ENCODE assay signal across 26 cellular contexts in the genomic region with DNA sequence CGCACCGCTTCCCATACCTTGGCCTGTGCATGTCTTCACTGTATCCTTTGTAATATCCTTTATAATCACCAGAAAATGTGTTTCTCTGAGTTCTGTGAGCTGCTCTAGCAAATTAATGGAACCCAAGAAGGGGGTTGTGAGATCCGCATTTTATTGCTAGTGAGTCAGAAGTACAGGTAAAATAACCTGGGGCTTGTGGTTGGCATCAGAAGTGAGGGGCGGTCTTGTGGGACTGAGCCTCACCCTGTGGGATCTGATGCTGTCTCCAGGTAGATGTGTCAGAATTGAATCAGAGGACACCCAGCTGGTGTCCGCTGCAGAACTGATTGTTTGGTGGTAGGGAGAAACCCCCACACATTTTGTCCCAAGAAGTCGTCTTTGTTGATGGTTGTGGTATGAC.
"Had no signal": no experiment of that assay in that cellular context is flagged by ENCODE, and none has a peak within 500 bp of the region (broad histone marks: within the 10 kb centered on the region; RNA-seq: fewer than 3 reads in every experiment).

No MANE protein-coding gene starts in this region.

- H3K79me2 ChIP-seq: hepatocyte had no signal

- H2AFZ ChIP-seq: hepatocyte had no signal

- H3K27ac ChIP-seq: hepatocyte, left lung, lower lobe of right lung, ovary, tibial nerve, uterus had no signal

- H3K4me1 ChIP-seq: left lung, uterus had no signal

- H3K4me3 ChIP-seq: hepatocyte, left lung, lower lobe of right lung, mucosa of descending colon, ovary, skin epidermis, tibial nerve, uterus had no signal

- H3K27me3 ChIP-seq: hepatocyte, left lung, ovary, tibial nerve, uterus had no signal

- H3K4me1 Mint-ChIP-seq: stimulated activated effector memory CD8-positive, alpha-beta T cell treated with anti-CD3 and anti-CD28 coated beads, Interleukin-12 subunit alpha, Interleukin-12 subunit beta, amount 100 ng/mL, for 72 hours; stimulated activated naive CD8-positive, alpha-beta T cell treated with anti-CD3 and anti-CD28 coated beads, Interleukin-15, amount 100 ng/mL, for 72 hours had no signal

- H3K36me3 Mint-ChIP-seq: stimulated activated effector memory CD8-positive, alpha-beta T cell treated with anti-CD3 and anti-CD28 coated beads, Interleukin-12 subunit alpha, Interleukin-12 subunit beta, amount 100 ng/mL, for 72 hours had no signal

- H3K27me3 Mint-ChIP-seq: naive thymus-derived CD4-positive, alpha-beta T cell; natural killer cell treated with Interleukin-12 subunit alpha and Interleukin-12 subunit beta and Interleukin-15 and Interleukin-18, amount 100 ng/mL, for 72 hours; progenitor cell of endocrine pancreas; stimulated activated naive CD8-positive, alpha-beta T cell treated with anti-CD3 and anti-CD28 coated beads, Interleukin-15, amount 100 ng/mL, for 72 hours; type B pancreatic cell had no signal

- H3K9me3 Mint-ChIP-seq: natural killer cell treated with Interleukin-12 subunit alpha and Interleukin-12 subunit beta and Interleukin-15 and Interleukin-18, amount 100 ng/mL, for 72 hours; stimulated activated effector memory CD8-positive, alpha-beta T cell treated with anti-CD3 and anti-CD28 coated beads, Interleukin-12 subunit alpha, Interleukin-12 subunit beta, amount 100 ng/mL, for 72 hours; stimulated activated naive CD8-positive, alpha-beta T cell treated with anti-CD3 and anti-CD28 coated beads, Interleukin-15, amount 100 ng/mL, for 72 hours had no signal

- DNase-seq: kidney; left colon; left lung; lower lobe of right lung; mesendoderm; midbrain; mucosa of descending colon; naive thymus-derived CD4-positive, alpha-beta T cell; ovary; right cardiac atrium; stimulated activated CD4-positive, alpha-beta T cell treated with anti-CD3 and anti-CD28 coated beads, Interleukin-12 subunit alpha, Interleukin-12 subunit beta, amount 100 ng/mL, for 4 hours; stimulated activated CD4-positive, alpha-beta T cell treated with anti-CD3 and anti-CD28 coated beads, Interleukin-15, amount 100 ng/mL, for 24 hours; stimulated activated CD4-positive, alpha-beta T cell treated with anti-CD3 and anti-CD28 coated beads, Interleukin-2, amount 100 ng/mL, for 24 hours; stimulated activated CD4-positive, alpha-beta T cell treated with anti-CD3 and anti-CD28 coated beads, Interleukin-4, amount 100 ng/mL, for 1 hour; stimulated activated naive CD4-positive, alpha-beta T cell treated with Interleukin-2 at 50 U/mL for 16 hours; stimulated activated naive CD8-positive, alpha-beta T cell treated with anti-CD3 and anti-CD28 coated beads, Interleukin-15, amount 100 ng/mL, for 72 hours; substantia nigra; uterus had no signal

- H3K4me3 Mint-ChIP-seq: naive thymus-derived CD4-positive, alpha-beta T cell; natural killer cell treated with Interleukin-12 subunit alpha and Interleukin-12 subunit beta and Interleukin-15 and Interleukin-18, amount 100 ng/mL, for 72 hours; stimulated activated effector memory CD8-positive, alpha-beta T cell treated with anti-CD3 and anti-CD28 coated beads, Interleukin-12 subunit alpha, Interleukin-12 subunit beta, amount 100 ng/mL, for 72 hours; stimulated activated naive CD8-positive, alpha-beta T cell treated with anti-CD3 and anti-CD28 coated beads, Interleukin-15, amount 100 ng/mL, for 72 hours; type B pancreatic cell had no signal

- ATAC-seq: left colon; left lung; lower lobe of right lung; mucosa of descending colon; naive thymus-derived CD4-positive, alpha-beta T cell; natural killer cell treated with Interleukin-12 subunit alpha and Interleukin-12 subunit beta and Interleukin-15 and Interleukin-18, amount 100 ng/mL, for 72 hours; right cardiac atrium; sciatic nerve; stimulated activated effector memory CD8-positive, alpha-beta T cell treated with anti-CD3 and anti-CD28 coated beads, Interleukin-12 subunit alpha, Interleukin-12 subunit beta, amount 100 ng/mL, for 72 hours; stimulated activated naive CD8-positive, alpha-beta T cell treated with anti-CD3 and anti-CD28 coated beads, Interleukin-15, amount 100 ng/mL, for 72 hours had no signal

- H3K9me3 ChIP-seq: ovary, uterus had no signal

- H3K36me3 ChIP-seq: ovary, uterus had no signal

- H3K27ac Mint-ChIP-seq: naive thymus-derived CD4-positive, alpha-beta T cell; natural killer cell treated with Interleukin-12 subunit alpha and Interleukin-12 subunit beta and Interleukin-15 and Interleukin-18, amount 100 ng/mL, for 72 hours; progenitor cell of endocrine pancreas; stimulated activated effector memory CD8-positive, alpha-beta T cell treated with anti-CD3 and anti-CD28 coated beads, Interleukin-12 subunit alpha, Interleukin-12 subunit beta, amount 100 ng/mL, for 72 hours; stimulated activated naive CD8-positive, alpha-beta T cell treated with anti-CD3 and anti-CD28 coated beads, Interleukin-15, amount 100 ng/mL, for 72 hours; type B pancreatic cell had no signal

- H3K4me2 ChIP-seq: hepatocyte had no signal
